In the genomic region with DNA sequence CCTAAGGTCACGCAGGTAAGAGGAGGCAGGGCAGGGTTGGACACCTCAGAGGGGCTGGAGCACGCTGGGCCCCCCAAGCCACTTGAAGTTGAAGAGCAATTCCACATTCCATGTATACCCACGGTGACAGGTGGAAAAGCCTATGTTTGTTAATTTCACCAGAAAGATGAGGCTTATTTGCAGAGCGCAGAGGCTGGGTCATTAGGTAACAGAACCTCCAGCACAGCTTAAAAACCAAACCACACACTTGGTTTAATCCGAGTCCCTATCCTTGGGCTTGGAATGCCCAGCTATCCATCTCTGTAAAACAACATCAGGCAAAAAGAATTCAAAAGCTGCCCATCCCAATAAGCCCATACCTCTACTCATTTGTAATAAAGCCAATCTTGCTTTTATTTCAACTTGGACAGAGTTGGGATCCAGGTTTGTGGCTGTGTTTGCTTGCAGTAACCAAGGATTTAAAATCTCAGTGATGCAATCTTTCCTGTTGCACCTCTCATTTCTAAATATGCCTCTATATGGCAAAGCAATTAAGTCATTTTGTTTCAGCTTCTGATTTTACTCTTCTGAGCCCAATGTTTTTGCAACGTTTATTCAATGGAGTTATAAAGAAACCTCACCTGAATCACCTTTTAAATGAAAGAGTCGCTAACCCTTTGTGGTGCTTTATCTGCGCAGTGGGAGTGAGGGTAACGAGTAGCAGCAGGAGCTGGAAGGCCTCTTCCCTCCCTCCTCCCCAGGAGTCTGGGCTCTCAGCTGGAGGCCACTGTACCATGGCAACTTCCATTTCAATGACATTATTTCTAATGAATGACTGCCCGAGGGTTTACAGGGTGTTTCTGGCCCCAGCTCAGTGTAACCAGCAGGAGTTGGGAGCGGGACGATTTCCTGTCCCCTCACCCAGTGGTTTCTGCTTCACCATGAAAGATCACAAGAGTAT, we compare ENCODE assay signal across 18 cellular contexts. TPM values are rescaled to one million over a fixed set of nuclear protein-coding genes. Genes with fewer than 3 reads are reported as not detected.
DNase-seq lines count a peak whose midpoint lies in the region; TF ChIP-seq lines count a peak whose summit lies in the region.
"Not testable (repeated sequence)": the region's sequence is repeated elsewhere in the genome, so short reads cannot be mapped to it uniquely, and the experiment has no call there.
"Had no signal": no experiment of that assay in that cellular context is flagged by ENCODE, and none has a peak within 500 bp of the region (broad histone marks: within the 10 kb centered on the region; RNA-seq: fewer than 3 reads in every experiment).

No MANE protein-coding gene starts in this region.

- H3K23me2 ChIP-seq in H9 (ENCODE audit: insufficient read length, low read depth, low read length, poor library complexity, severe bottlenecking): not testable (repeated sequence)

- H3K23ac ChIP-seq in H9 (ENCODE audit: insufficient read length, low read depth, low read length): not testable (repeated sequence)

- not testable (repeated sequence) for H3K27ac ChIP-seq in BLaER1 treated with 17β-estradiol and CSF1 and Interleukin-3, amounts not matched to agents 10 nM and 100 nM; H9 (ENCODE audit: insufficient read length, low read depth, low read length); SK-N-SH (ENCODE audit: low read depth in 2 of 2, low read length in 1 of 2)

- H3T11ph ChIP-seq in H9 (ENCODE audit: low read length): not testable (repeated sequence)

- H2BK120ac ChIP-seq in H9 (ENCODE audit: low read depth, low read length, poor library complexity, severe bottlenecking): not testable (repeated sequence)

- not testable (repeated sequence) for H2BK15ac ChIP-seq in H9 (ENCODE audit: low read depth, low read length)

- H3K9ac ChIP-seq in BLaER1 treated with 17β-estradiol and CSF1 and Interleukin-3, amounts not matched to agents 10 nM and 100 nM; H9 (ENCODE audit: extremely low read depth, insufficient read length, low read length); SK-N-SH: not testable (repeated sequence)

- not testable (repeated sequence) for H3K36me3 Mint-ChIP-seq in H9 (ENCODE audit: insufficient read depth in 1 of 3, low read depth in 3 of 3); brain; nephron (ENCODE audit: low read depth); type B pancreatic cell

- peak overlapping the region in 8 of 11 experiments; percentile 28 to 54 (median 39); a peak in 11 of 22 replicates for H3K4me2 ChIP-seq in BLaER1 treated with 17β-estradiol and CSF1 and Interleukin-3, amounts not matched to agents 10 nM and 100 nM
- peak overlapping the region; percentile 53 for H3K4me2 ChIP-seq in H9 (ENCODE audit: insufficient read depth, insufficient read length, low read length)
- not testable (repeated sequence) for H3K4me2 ChIP-seq in SK-N-SH

- POLR2A ChIA-PET in SK-N-SH (lab: Yijun Ruan, JAX): not testable (repeated sequence)

- H4K91ac ChIP-seq in H9 (ENCODE audit: insufficient read length, low read depth, low read length): not testable (repeated sequence)

- not testable (repeated sequence) for H2BK5ac ChIP-seq in H9 (ENCODE audit: insufficient read length, low read length)

- not testable (repeated sequence) for H3K9me3 Mint-ChIP-seq in H9, brain, nephron, type B pancreatic cell

- TF ChIP-seq RAD21 in SK-N-SH (IDR thresholded peaks at IDR 0.05; ENCODE audit: low read length): not testable (repeated sequence)

- H3K18ac ChIP-seq in H9 (ENCODE audit: insufficient read length, low read depth, low read length): not testable (repeated sequence)

- TF ChIP-seq CTCF in H9 (conservative IDR thresholded peaks at IDR 0.05); SK-N-SH (IDR thresholded peaks at IDR 0.05); brain (conservative IDR thresholded peaks at IDR 0.05); nephron (IDR thresholded peaks at IDR 0.05; ENCODE audit: unreplicated experiment in 3 of 3); type B pancreatic cell (conservative IDR thresholded peaks at IDR 0.05): not testable (repeated sequence)

- not testable (repeated sequence) for TF ChIP-seq EP300 in SK-N-SH (IDR thresholded peaks at IDR 0.05; ENCODE audit: borderline replicate concordance in 1 of 2, low read depth in 1 of 2, low read length in 1 of 2)

- H3K9me3 ChIP-seq in BLaER1 treated with 17β-estradiol and CSF1 and Interleukin-3, amounts not matched to agents 10 nM and 100 nM (replicated peaks in 1 of 11); H9 (ENCODE audit: control insufficient read depth, low read depth, low read length); SK-N-SH: not testable (repeated sequence)

- DNase-seq in H9 (peak; percentile 47), NCI-H146 (lab: John Stamatoyannopoulos, UW) (peak; percentile 28), SK-N-SH (peak; percentile 44), islet precursor cell (peak; percentile 72)
- not testable (repeated sequence) for DNase-seq in type B pancreatic cell (ENCODE audit: extremely low spot score, unreplicated experiment)

- not testable (repeated sequence) for H3K56ac ChIP-seq in H9 (ENCODE audit: insufficient read length, low read depth, low read length)

- peaks cover 30 to 35% of the 10 kb centered on the region in 2 experiments for H3K4me1 Mint-ChIP-seq in H9
- H3K4me1 Mint-ChIP-seq in brain: peaks cover 55% of the 10 kb centered on the region
- H3K4me1 Mint-ChIP-seq in nephron: not testable (repeated sequence)
- H3K4me1 Mint-ChIP-seq in type B pancreatic cell (ENCODE audit: unreplicated experiment): peaks cover 17% of the 10 kb centered on the region

- H3K36me3 ChIP-seq in BLaER1 treated with 17β-estradiol and CSF1 and Interleukin-3, amounts not matched to agents 10 nM and 100 nM; SK-N-SH (replicated peaks in 1 of 2; ENCODE audit: control insufficient read depth in 1 of 2, insufficient read depth in 2 of 2, low read length in 1 of 2): not testable (repeated sequence)

- H3K27me3 Mint-ChIP-seq in H9 (ENCODE audit: low read depth): peaks cover 90% of the 10 kb centered on the region
- peaks cover 23% of the 10 kb centered on the region for H3K27me3 Mint-ChIP-seq in brain
- H3K27me3 Mint-ChIP-seq in nephron (ENCODE audit: low read depth); type B pancreatic cell: not testable (repeated sequence)

- WGBS in H9 (ENCODE audit: extremely low coverage, insufficient read length, low lambda C conversion rate): no CpG with 5 or more reads among the region's 12 CpGs
- 62% methylated on average over 12 of the region's 12 CpGs for WGBS in SK-N-SH (ENCODE audit: low lambda C conversion rate)

- not testable (repeated sequence) for H3F3A ChIP-seq in SK-N-SH (replicated peaks; ENCODE audit: insufficient read depth)

- CTCF ChIA-PET in SK-N-SH (lab: Yijun Ruan, JAX): interaction anchor here (1.1 to 1.9 kb wide), 2 partner anchors 204 to 237 kb away, joined by 3 to 6 read pairs; no protein-coding TSS in a partner anchor

- not testable (repeated sequence) for H4K5ac ChIP-seq in H9 (ENCODE audit: insufficient read length, low read depth, low read length)

- not testable (repeated sequence) for H3K79me1 ChIP-seq in H9 (ENCODE audit: insufficient read depth, low read depth, low read length, poor library complexity, severe bottlenecking)

- not testable (repeated sequence) for H3K4me3 ChIP-seq in BLaER1 treated with 17β-estradiol and CSF1 and Interleukin-3, amounts not matched to agents 10 nM and 100 nM; SK-N-SH (ENCODE audit: low read depth in 2 of 2, low read length in 1 of 2)

- peaks cover 15 to 32% (median 23%) of the 10 kb centered on the region in 10 experiments; a peak in 18 of 20 replicates for H3K4me1 ChIP-seq in BLaER1 treated with 17β-estradiol and CSF1 and Interleukin-3, amounts not matched to agents 10 nM and 100 nM
- not testable (repeated sequence) for H3K4me1 ChIP-seq in H9 (ENCODE audit: insufficient read depth, low read length); SK-N-SH (ENCODE audit: control insufficient read depth in 1 of 2, insufficient read depth in 2 of 2, low read depth in 1 of 2, low read length in 1 of 2)

- H2AFZ ChIP-seq in H9 (ENCODE audit: low read length); SK-N-SH (ENCODE audit: low read depth): not testable (repeated sequence)

- H3K27me3 ChIP-seq in BLaER1 treated with 17β-estradiol and CSF1 and Interleukin-3, amounts not matched to agents 10 nM and 100 nM; H9 (ENCODE audit: insufficient read depth, low read length); SK-N-SH (ENCODE audit: insufficient read depth): not testable (repeated sequence)

- not testable (repeated sequence) for H3K4ac ChIP-seq in H9 (ENCODE audit: low read depth, low read length)

- H3K14ac ChIP-seq in H9 (ENCODE audit: insufficient read depth, low read length): not testable (repeated sequence)

- not testable (repeated sequence) for H3K9me2 ChIP-seq in SK-N-SH

- not testable (repeated sequence) for H4K20me1 ChIP-seq in BLaER1 treated with 17β-estradiol and CSF1 and Interleukin-3, amounts not matched to agents 10 nM and 100 nM; H9 (ENCODE audit: control insufficient read depth, insufficient read depth, insufficient read length); SK-N-SH (ENCODE audit: insufficient read depth)

- H2BK20ac ChIP-seq in H9 (ENCODE audit: low read depth, low read length, poor library complexity, severe bottlenecking): not testable (repeated sequence)

- not testable (repeated sequence) for H2AK5ac ChIP-seq in H9 (ENCODE audit: insufficient read length, low read length)

- not testable (repeated sequence) for H2BK12ac ChIP-seq in H9 (ENCODE audit: insufficient read length, low read depth, low read length)

- H3K4me3 Mint-ChIP-seq in H9 (peak overlapping the region; percentile 38 to 75), brain (peak overlapping the region; percentile 20 to 74 (median 68)), nephron (peak overlapping the region in 2 of 3 experiments; percentile 4 to 57), type B pancreatic cell (peak overlapping the region; percentile 65)

- H4K8ac ChIP-seq in H9 (replicated peaks; ENCODE audit: insufficient read length, low read depth, low read length): not testable (repeated sequence)

- H3K79me2 ChIP-seq in H9 (ENCODE audit: insufficient read depth, low read length); SK-N-SH (ENCODE audit: insufficient read depth): not testable (repeated sequence)

- H3K27ac Mint-ChIP-seq in H9: peak overlapping the region; percentile 25 to 40 (median 30); a peak in 4 of 7 replicates
- H3K27ac Mint-ChIP-seq in brain: peak overlapping the region; percentile 69 to 89 (median 78)
- H3K27ac Mint-ChIP-seq in nephron: peak overlapping the region in 1 of 3 experiments; percentile 93
- H3K27ac Mint-ChIP-seq in type B pancreatic cell: peak overlapping the region; percentile 70

RNA-seq across cellular contexts. Expression of a gene that starts 32.8 kb away (rescaled TPM):
- total RNA-seq in H9 (2021): not detected in 2 replicates
- not detected in 2 replicates for polyA plus RNA-seq in SK-N-SH (2012; rRNA removed)
- polyA plus RNA-seq in SK-N-SH (2012; cell fraction: cytosol; rRNA removed): not detected in 2 replicates
- not detected in 2 replicates for polyA plus RNA-seq in SK-N-SH (2012; cell fraction: nucleus; rRNA removed)
- not detected for polyA plus RNA-seq in brain (ENCODE audit: insufficient read depth, low read depth, low replicate concordance)
- total RNA-seq in type B pancreatic cell (ENCODE audit: low replicate concordance): not detected in 2 replicates
- total RNA-seq: activated naive CD8-positive, alpha-beta T cell treated with anti-CD3 and anti-CD28 coated beads, Interleukin-2, amount 10 ng/mL, durations not matched to agents 7 days and 5 days; aorta; IMR-90; lung microvascular endothelial cell; PC-3; posterior vena cava; sigmoid colon; thoracic aorta had no signal
- polyA plus RNA-seq: aorta, BJ, esophagus, IMR-90, sigmoid colon had no signal
